8 cellular contexts compared by ENCODE assay signal in the genomic region with DNA sequence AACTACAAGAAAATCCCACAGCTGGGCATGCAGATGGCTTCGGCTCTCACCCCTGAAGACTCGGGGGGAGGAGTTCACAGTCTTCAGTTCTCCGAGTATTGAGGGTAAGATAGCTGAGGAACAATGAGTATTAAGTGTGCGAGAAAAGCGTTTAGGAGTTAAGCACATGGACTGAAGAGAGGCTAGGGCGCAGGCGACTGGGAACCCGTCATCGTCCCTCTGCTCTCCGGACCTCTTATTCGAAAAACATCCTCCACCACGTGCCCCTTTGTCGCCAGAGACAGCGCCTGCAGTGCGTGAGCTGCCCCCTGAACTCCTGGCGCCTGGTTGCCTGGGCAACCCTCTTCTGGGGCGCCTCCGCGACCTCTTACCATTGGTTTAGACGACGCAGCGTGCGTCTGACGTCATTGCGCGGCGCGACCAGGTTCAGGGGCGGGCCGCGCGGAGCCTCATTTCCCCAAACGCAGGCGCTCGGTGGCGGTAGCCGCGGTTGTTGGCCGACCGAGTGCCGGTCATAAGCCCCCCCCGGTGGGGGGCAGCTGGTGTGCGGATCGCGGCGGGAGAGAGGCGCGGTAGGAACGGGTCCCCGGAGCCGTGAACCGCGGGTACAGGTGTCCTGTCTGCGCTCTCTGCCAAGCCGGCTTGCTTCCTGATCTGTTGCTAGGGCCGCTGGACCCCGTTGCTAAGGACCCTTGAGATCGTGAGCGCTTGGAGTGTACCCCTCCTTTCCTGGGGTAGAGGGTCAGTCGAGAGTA. TPM values are rescaled to one million over a fixed set of nuclear protein-coding genes. Genes with fewer than 3 reads are reported as not detected.
DNase-seq lines count a peak whose midpoint lies in the region; ATAC-seq lines count a peak whose summit lies in the region.

TSS of gene PACRGL (plus strand) at position 452 of the 755 bp plus-strand sequence. CDS start 4,024 bp downstream, outside the sequence.

- H3K27ac Mint-ChIP-seq in effector memory CD8-positive, alpha-beta T cell, result peak within 1 kb of the TSS; percentile 98 to 99

- peak within 1 kb of the TSS; percentile 93 to 96 for H3K4me3 Mint-ChIP-seq in effector memory CD8-positive, alpha-beta T cell

- peaks cover 17 to 21% of the 10 kb centered on the region in 2 donors for H3K4me1 Mint-ChIP-seq in effector memory CD8-positive, alpha-beta T cell (ENCODE audit: low read depth in 2 of 2)

- peak; percentile 100 for ATAC-seq in GM21360 (IDR thresholded peaks at IDR 0.05; ENCODE audit: unreplicated experiment)
- ATAC-seq in effector memory CD8-positive, alpha-beta T cell (replicated peaks), result peak; percentile 96

- H3K27me3 Mint-ChIP-seq in effector memory CD8-positive, alpha-beta T cell, result peaks cover 6 to 7% of the 10 kb centered on the region in 2 donors

- H3K9me3 Mint-ChIP-seq in effector memory CD8-positive, alpha-beta T cell, result no peaks in the 10 kb centered on the region

- peaks cover 28% of the 10 kb centered on the region for H3K36me3 Mint-ChIP-seq in effector memory CD8-positive, alpha-beta T cell (ENCODE audit: insufficient read depth)

- DNase-seq in COLO668 (lab: John Stamatoyannopoulos, UW; ENCODE audit: unreplicated experiment), result peak; percentile 97
- peak; percentile 94 for DNase-seq in HT1080 (ENCODE audit: low read depth)
- DNase-seq in NOMO-1 treated with DMSO at 0.1 percent for 48 hours (lab: John Stamatoyannopoulos, UW; ENCODE audit: unreplicated experiment), result peak; percentile 95
- DNase-seq in activated CD8-positive, alpha-beta memory T cell treated with anti-CD3 and anti-CD28 coated beads for 4 hours (ENCODE audit: low read depth in 2 of 2), result peak; percentile 84 to 90
- peak; percentile 88 to 90 (median 90) for DNase-seq in effector memory CD8-positive, alpha-beta T cell
- peak; percentile 95 for DNase-seq in medulla oblongata (ENCODE audit: extremely low spot score)
- peak; percentile 87 for DNase-seq in stimulated activated CD8-positive, alpha-beta memory T cell treated with anti-CD3 and anti-CD28 coated beads, Interleukin-12 subunit alpha, Interleukin-12 subunit beta, amount 100 ng/mL, for 1 hour (ENCODE audit: low read depth)

RNA-seq across cellular contexts. Expression of gene PACRGL, which starts in this region (rescaled TPM):
- total RNA-seq in HT1080 (2014; rRNA removed; shearing (Covaris generic)), result 10.3 and 21.7 TPM in 2 replicates
- polyA plus RNA-seq in HT1080 (2015; cell fraction: cytosol; rRNA removed), result 8.7 and 13.2 TPM in 2 replicates
- 18.8 and 22.8 TPM in 2 replicates for polyA plus RNA-seq in HT1080 (2015; cell fraction: nucleus; rRNA removed)

Comparison
In these comparisons a context has a peak if more than half of its experiments do, and no peak if none do; other contexts are left out.
1. Peak in every context shown above with its lines: DNase-seq and ATAC-seq.